26 cellular contexts compared by ENCODE assay signal in the genomic region with DNA sequence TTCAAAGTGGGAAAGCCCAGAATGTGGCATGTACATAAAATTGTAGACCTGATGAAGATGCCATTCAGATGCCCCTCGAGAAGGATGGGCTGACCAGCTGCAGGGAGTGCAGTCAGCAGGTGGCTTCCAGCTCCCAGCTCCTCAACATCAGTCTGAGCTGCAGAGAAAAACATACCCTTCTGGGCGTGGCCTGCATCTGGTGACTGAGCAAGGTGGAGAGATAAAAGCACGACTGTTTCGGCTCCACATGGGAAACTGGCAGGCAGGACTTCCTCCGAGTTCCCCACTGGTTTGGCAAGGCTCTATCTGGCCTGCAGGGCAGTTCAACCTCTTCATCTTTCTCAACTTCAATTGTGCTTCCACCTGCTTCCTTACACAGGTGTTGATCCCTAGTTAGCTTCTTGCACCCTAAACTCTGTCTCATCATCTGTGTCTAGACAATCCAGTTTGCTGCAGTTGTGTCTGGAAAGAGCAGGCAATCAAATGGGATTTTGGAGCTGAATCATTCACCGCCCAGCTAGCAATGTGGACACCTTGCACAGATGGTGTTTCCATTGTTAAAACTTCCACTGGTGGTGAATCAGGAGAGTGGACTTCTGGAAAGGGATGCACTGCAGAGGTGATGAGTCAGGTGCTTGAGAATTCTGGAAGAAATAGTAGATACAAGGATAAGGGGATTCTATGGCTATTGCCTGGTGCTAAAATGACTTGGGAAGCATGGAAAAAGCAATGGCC. TPM values are rescaled to one million over a fixed set of nuclear protein-coding genes. Genes with fewer than 3 reads are reported as not detected.
DNase-seq lines count a peak whose midpoint lies in the region; ATAC-seq, FAIRE-seq and TF ChIP-seq lines count a peak whose summit lies in the region.
"Had no signal": no experiment of that assay in that cellular context is flagged by ENCODE, and none has a peak within 500 bp of the region (broad histone marks: within the 10 kb centered on the region; RNA-seq: fewer than 3 reads in every experiment).

No MANE protein-coding gene starts in this region.

- H3K9me3 ChIP-seq in breast epithelium = no peaks in the 10 kb centered on the region
- no peaks in the 10 kb centered on the region for H3K9me3 ChIP-seq in RWPE2 (ENCODE audit: severe bottlenecking)
- no peaks in the 10 kb centered on the region for H3K9me3 ChIP-seq in small intestine (ENCODE audit: control insufficient read depth, low read depth)
- H3K9me3 ChIP-seq: right atrium auricular region had no signal

- H3K36me3 ChIP-seq in breast epithelium (no peaks in the 10 kb centered on the region), RWPE2 (ENCODE audit: low read depth) (no peaks in the 10 kb centered on the region), small intestine (ENCODE audit: control insufficient read depth in 2 of 2, insufficient read depth in 2 of 2, low read length in 2 of 2) (no peaks in the 10 kb centered on the region)
- H3K36me3 ChIP-seq: right atrium auricular region had no signal

- intact Hi-C loops in MCF 10A (cut with micrococcal nuclease) = no loop called here
- intact Hi-C loops in breast epithelium (cut with DNase I; ENCODE audit: low total_unique reads) = no loop called here

- H3K27me3 ChIP-seq in breast epithelium (no peaks in the 10 kb centered on the region), RWPE2 (ENCODE audit: insufficient read depth, poor library complexity, severe bottlenecking) (no peaks in the 10 kb centered on the region), small intestine (ENCODE audit: control insufficient read depth in 2 of 2, insufficient read depth in 2 of 2, low read length in 2 of 2) (no peaks in the 10 kb centered on the region)
- H3K27me3 ChIP-seq: right atrium auricular region had no signal

- H3K27me3 Mint-ChIP-seq in MCF 10A (ENCODE audit: insufficient read depth, unreplicated experiment) = no peaks in the 10 kb centered on the region

- ATAC-seq in RWPE2 (ENCODE audit: low read depth) = peak; percentile 80
- ATAC-seq in esophagus mucosa = peak; percentile 79
- no peak for ATAC-seq in stimulated activated naive CD8-positive, alpha-beta T cell treated with anti-CD3 and anti-CD28 coated beads, Interleukin-15, Interleukin-2, amounts not matched to agents 100 U/mL and 50 U/mL, for 24 hours
- ATAC-seq in HG03442 (IDR thresholded peaks at IDR 0.05; ENCODE audit: unreplicated experiment) = no peak
- ATAC-seq in GM18517 (IDR thresholded peaks at IDR 0.05; ENCODE audit: unreplicated experiment) = no peak
- ATAC-seq: effector memory CD8-positive, alpha-beta T cell; left lobe of liver; naive thymus-derived CD8-positive, alpha-beta T cell; SK-N-SH treated with all-trans-retinoic acid at 6 μM for 48 hours had no signal

- no peaks in the 10 kb centered on the region for H3K36me3 Mint-ChIP-seq in MCF 10A (ENCODE audit: insufficient read depth, unreplicated experiment)
- H3K36me3 Mint-ChIP-seq: activated naive CD4-positive, alpha-beta T cell treated with anti-CD3 and anti-CD28 coated beads, Interleukin-2, amount 10 ng/mL, durations not matched to agents 7 days and 5 days had no signal

- no peak for TF ChIP-seq POLR2A in breast epithelium (IDR thresholded peaks at IDR 0.05)

- POLR2A ChIA-PET in MCF 10A (lab: Yijun Ruan, JAX) = interaction anchor here (0.5 to 2.9 kb wide), 5 partner anchors 14 to 147 kb away, joined by 3 to 26 read pairs (median 9); a partner anchor contains a TSS

- H3K4me1 ChIP-seq in breast epithelium = no peaks in the 10 kb centered on the region
- peaks cover 12% of the 10 kb centered on the region for H3K4me1 ChIP-seq in RWPE2 (ENCODE audit: insufficient read depth, poor library complexity, severe bottlenecking)
- H3K4me1 ChIP-seq in small intestine (ENCODE audit: control insufficient read depth in 2 of 2, insufficient read depth in 1 of 2, low read depth in 1 of 2, low read length in 1 of 2) = no peaks in the 10 kb centered on the region

- CTCF ChIA-PET in MCF 10A (lab: Yijun Ruan, JAX) = interaction anchor here (0.6 to 4.9 kb wide), 4 partner anchors 7 to 222 kb away, joined by 3 to 17 read pairs (median 4); no protein-coding TSS in a partner anchor

- 28 to 63% (median 40%) methylated on average over 6 of the region's 6 CpGs for WGBS in small intestine, 3 donors

- H3K4me3 Mint-ChIP-seq in MCF 10A (ENCODE audit: unreplicated experiment) = no peak overlapping the region
- H3K4me3 Mint-ChIP-seq: activated naive CD4-positive, alpha-beta T cell treated with anti-CD3 and anti-CD28 coated beads, Interleukin-2, amount 10 ng/mL, durations not matched to agents 7 days and 5 days; activated T-helper 1 cell treated with anti-CD3 and anti-CD28 coated beads, Interleukin-12 subunit alpha, Interleukin-12 subunit beta, Interleukin-2, Interleukin-4 antibody, amounts not matched to agents 30 ng/mL and 10 ng/mL and 1 ng/mL, durations not matched to agents 14 hours and 24 hours and 36 hours; effector memory CD8-positive, alpha-beta T cell; naive thymus-derived CD8-positive, alpha-beta T cell; T-helper 2 cell treated with Interferon-gamma antibody and Interleukin-4, amounts not matched to agents 5 μg/mL and 100 μg/mL, for 36 hours had no signal

- no peak for FAIRE-seq in small intestine (lab: Jason Lieb, UNC)
- FAIRE-seq: colon had no signal

- H3K27ac Mint-ChIP-seq in MCF 10A (ENCODE audit: low read depth, unreplicated experiment) = peak overlapping the region; percentile 24
- H3K27ac Mint-ChIP-seq: activated naive CD4-positive, alpha-beta T cell treated with anti-CD3 and anti-CD28 coated beads, Interleukin-2, amount 10 ng/mL, durations not matched to agents 7 days and 5 days; activated T-helper 1 cell treated with anti-CD3 and anti-CD28 coated beads, Interleukin-12 subunit alpha, Interleukin-12 subunit beta, Interleukin-2, Interleukin-4 antibody, amounts not matched to agents 30 ng/mL and 10 ng/mL and 1 ng/mL, durations not matched to agents 14 hours and 24 hours and 36 hours; effector memory CD8-positive, alpha-beta T cell; naive thymus-derived CD8-positive, alpha-beta T cell; T-helper 2 cell treated with Interferon-gamma antibody and Interleukin-4, amounts not matched to agents 5 μg/mL and 100 μg/mL, for 36 hours had no signal

- H3K4me1 Mint-ChIP-seq in MCF 10A (ENCODE audit: insufficient read depth, unreplicated experiment) = peaks cover 15% of the 10 kb centered on the region
- H3K4me1 Mint-ChIP-seq: activated naive CD4-positive, alpha-beta T cell treated with anti-CD3 and anti-CD28 coated beads, Interleukin-2, amount 10 ng/mL, durations not matched to agents 7 days and 5 days; naive thymus-derived CD8-positive, alpha-beta T cell had no signal

- H3K9me3 Mint-ChIP-seq in MCF 10A (ENCODE audit: unreplicated experiment) = no peaks in the 10 kb centered on the region
- H3K9me3 Mint-ChIP-seq: activated naive CD4-positive, alpha-beta T cell treated with anti-CD3 and anti-CD28 coated beads, Interleukin-2, amount 10 ng/mL, durations not matched to agents 7 days and 5 days; activated T-helper 1 cell treated with anti-CD3 and anti-CD28 coated beads, Interleukin-12 subunit alpha, Interleukin-12 subunit beta, Interleukin-2, Interleukin-4 antibody, amounts not matched to agents 30 ng/mL and 10 ng/mL and 1 ng/mL, durations not matched to agents 14 hours and 24 hours and 36 hours; effector memory CD8-positive, alpha-beta T cell; T-helper 2 cell treated with Interferon-gamma antibody and Interleukin-4, amounts not matched to agents 5 μg/mL and 100 μg/mL, for 36 hours had no signal

- peak; percentile 65 for DNase-seq in MCF 10A (ENCODE audit: unreplicated experiment)
- DNase-seq in breast epithelium (ENCODE audit: low spot score in 2 of 2) = no peak
- peak; percentile 39 for DNase-seq in RWPE2 (ENCODE audit: low spot score)
- DNase-seq in small intestine = peak; percentile 40
- DNase-seq in stimulated activated naive CD8-positive, alpha-beta T cell treated with anti-CD3 and anti-CD28 coated beads, Interleukin-15, Interleukin-2, amounts not matched to agents 100 U/mL and 50 U/mL, for 24 hours = no peak
- DNase-seq: activated naive CD4-positive, alpha-beta T cell treated with anti-CD3 and anti-CD28 coated beads, Interleukin-2, amount 10 ng/mL, durations not matched to agents 7 days and 5 days; amniotic stem cell; effector memory CD8-positive, alpha-beta T cell; GF-D8; glutamatergic neuron; MM.1S; naive thymus-derived CD8-positive, alpha-beta T cell; NCI-H1436; NCI-H510A treated with DMSO at 0.1 percent for 48 hours; stimulated activated CD4-positive, alpha-beta T cell treated with anti-CD3 and anti-CD28 coated beads, Interleukin-12 subunit alpha, Interleukin-12 subunit beta, amount 100 ng/mL, for 4 hours; stimulated activated CD4-positive, alpha-beta T cell treated with anti-CD3 and anti-CD28 coated beads, Interleukin-4, amount 100 ng/mL, for 4 hours; stimulated activated naive CD4-positive, alpha-beta T cell treated with Interleukin-2 at 50 U/mL for 16 hours had no signal

- TF ChIP-seq CTCF in MCF 10A (IDR thresholded peaks at IDR 0.05; ENCODE audit: unreplicated experiment) (no peak), breast epithelium (IDR thresholded peaks at IDR 0.05) (no peak), RWPE2 (IDR thresholded peaks at IDR 0.05; ENCODE audit: poor library complexity, severe bottlenecking) (no peak)

- H3K4me3 ChIP-seq in breast epithelium (no peak overlapping the region), RWPE2 (ENCODE audit: severe bottlenecking) (no peak overlapping the region), small intestine (ENCODE audit: low read depth in 1 of 2, low read length in 2 of 2) (no peak overlapping the region)
- H3K4me3 ChIP-seq: right atrium auricular region had no signal

- no peak overlapping the region for H3K27ac ChIP-seq in breast epithelium
- peak overlapping the region; percentile 75 for H3K27ac ChIP-seq in RWPE2 (ENCODE audit: poor library complexity, severe bottlenecking)
- no peak overlapping the region for H3K27ac ChIP-seq in small intestine (ENCODE audit: low read depth in 1 of 2, low read length in 1 of 2)
- H3K27ac ChIP-seq: right atrium auricular region had no signal

- BruUV-seq in MCF 10A (replicated peaks; lab: Mats Ljungman, UMichigan) = no TSS peak

RNA-seq across cellular contexts. Expression of a gene that starts 56.8 kb away (rescaled TPM):
- total RNA-seq in MCF 10A (2022) = 123 and 146 TPM in 2 replicates
- total RNA-seq in breast epithelium = 100 to 1,000 TPM; 103 to 130 (median 115) TPM
- 121 TPM for total RNA-seq in esophagus mucosa
- polyA plus RNA-seq in small intestine = 100 to 1,000 TPM; 145 to 192 (median 172) TPM

RNA-seq across cellular contexts. Expression of a gene that starts 58.1 kb away (rescaled TPM):
- 12.3 and 15.6 TPM in 2 replicates for total RNA-seq in MCF 10A (2022)
- total RNA-seq in breast epithelium = 10 to 100 TPM in 2 of 3 donors, 1 to 10 TPM in 1; 5.9 to 19.3 (median 19.2) TPM
- total RNA-seq in esophagus mucosa = 13.5 TPM
- 10 to 100 TPM in 2 of 3 donors, 1 to 10 TPM in 1; 9.6 to 21.0 (median 15.4) TPM for polyA plus RNA-seq in small intestine

Comparison
In these comparisons a context has a peak if more than half of its experiments do, and no peak if none do; other contexts are left out.
1. DNase-seq: peak in MCF 10A (single experiment), RWPE2 (single experiment) and small intestine (single experiment); none in breast epithelium (0 of 2) and stimulated activated naive CD8-positive, alpha-beta T cell treated with anti-CD3 and anti-CD28 coated beads, Interleukin-15, Interleukin-2, amounts not matched to agents 100 U/mL and 50 U/mL, for 24 hours (single experiment).
2. ATAC-seq: peak in RWPE2 (single experiment) and esophagus mucosa (single experiment); none in stimulated activated naive CD8-positive, alpha-beta T cell treated with anti-CD3 and anti-CD28 coated beads, Interleukin-15, Interleukin-2, amounts not matched to agents 100 U/mL and 50 U/mL, for 24 hours (single experiment), HG03442 (single experiment) and GM18517 (single experiment).